5 cellular contexts compared by ENCODE assay signal in the genomic region with DNA sequence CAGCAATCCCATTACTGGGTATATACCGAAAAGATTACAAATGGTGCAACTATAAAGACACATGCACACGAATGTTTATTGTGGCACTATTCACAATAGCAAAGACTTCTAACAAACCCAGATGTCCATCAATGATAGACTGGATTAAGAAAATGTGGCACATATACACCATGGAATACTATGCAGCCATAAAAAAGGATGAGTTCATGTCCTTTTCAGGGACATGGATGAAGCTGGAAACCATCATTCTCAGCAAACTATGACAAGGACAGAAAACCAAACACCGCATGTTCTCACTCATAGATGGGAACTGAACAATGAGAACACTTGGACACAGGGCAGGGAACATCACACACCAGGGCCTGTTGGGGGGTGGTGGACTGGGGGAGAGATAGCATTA. TPM values are rescaled to one million over a fixed set of nuclear protein-coding genes. Genes with fewer than 3 reads are reported as not detected.
"Had no signal": no experiment of that assay in that cellular context is flagged by ENCODE, and none has a peak within 500 bp of the region (broad histone marks: within the 10 kb centered on the region; RNA-seq: fewer than 3 reads in every experiment).

No MANE protein-coding gene starts in this region.

RNA-seq across cellular contexts. Expression of gene ALOX5, which starts 6.4 kb away (rescaled TPM):
- total RNA-seq: HepG2, HFFc6, HT1080 had no signal

RNA-seq across cellular contexts. Expression of gene OR13A1, which starts 52.2 kb away (rescaled TPM):
- total RNA-seq: GM23338, H1, HepG2, HFFc6, HT1080 had no signal
- polyA plus RNA-seq: HepG2 had no signal
